Comparison of ENCODE assay signal across 10 cellular contexts in the genomic region with DNA sequence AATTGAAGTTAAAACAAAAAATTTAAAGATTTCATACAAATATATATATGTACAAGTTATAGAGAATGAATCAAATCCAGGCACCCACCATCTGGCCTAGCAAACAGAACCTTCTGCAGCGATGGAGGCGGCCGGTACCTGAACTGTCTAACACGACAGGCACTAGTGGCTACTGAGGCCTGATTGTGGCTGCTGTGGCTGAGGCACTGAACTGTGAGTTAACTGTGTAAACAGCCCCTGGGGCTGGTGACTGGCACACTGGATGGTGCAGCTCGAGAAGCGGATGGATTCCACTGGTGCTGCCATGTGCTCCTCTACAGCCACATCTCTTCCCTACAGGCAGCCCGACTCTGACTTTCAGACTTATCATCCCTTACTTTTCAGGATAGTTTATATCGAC.
DNase-seq lines count a peak whose midpoint lies in the region; ATAC-seq, FAIRE-seq and TF ChIP-seq lines count a peak whose summit lies in the region.
"Had no signal": no experiment of that assay in that cellular context is flagged by ENCODE, and none has a peak within 500 bp of the region (broad histone marks: within the 10 kb centered on the region; RNA-seq: fewer than 3 reads in every experiment).

No MANE protein-coding gene starts in this region.

- H3K27ac ChIP-seq in SJSA1 (peak overlapping the region; percentile 90), endothelial cell of umbilical vein (ENCODE audit: insufficient read depth, low read depth, low read length) (peak overlapping the region; percentile 95), spleen (peak overlapping the region in 7 of 8 donors; percentile 22 to 93 (median 82))

- peaks cover 60% of the 10 kb centered on the region for H3K4me1 ChIP-seq in SJSA1 (replicated peaks)
- peaks cover 68% of the 10 kb centered on the region for H3K4me1 ChIP-seq in endothelial cell of umbilical vein (ENCODE audit: control insufficient read depth, extremely low read depth, insufficient read depth, low read length)
- peaks cover 42 to 100% (median 81%) of the 10 kb centered on the region in 6 donors for H3K4me1 ChIP-seq in spleen

- no peaks in the 10 kb centered on the region for H3K27me3 ChIP-seq in SJSA1 (replicated peaks)
- H3K27me3 ChIP-seq in endothelial cell of umbilical vein (ENCODE audit: control insufficient read depth in 2 of 2, insufficient read depth in 2 of 2, low read length in 2 of 2) = no peaks in the 10 kb centered on the region
- no peaks in the 10 kb centered on the region for H3K27me3 ChIP-seq in spleen (replicated peaks in 1 of 7)

- dilution Hi-C loops in endothelial cell of umbilical vein (cut with MboI; ENCODE audit: extremely low pct_ligation_motif_present, low sequenced_read_pairs) = no loop called here

- H3K27ac Mint-ChIP-seq in activated CD4-positive, alpha-beta T cell treated with anti-CD3 and anti-CD28 coated beads, Interleukin-2, amount 10 ng/mL, durations not matched to agents 7 days and 5 days = peak overlapping the region; percentile 85

- H3K36me3 Mint-ChIP-seq in activated CD4-positive, alpha-beta T cell treated with anti-CD3 and anti-CD28 coated beads, Interleukin-2, amount 10 ng/mL, durations not matched to agents 7 days and 5 days (ENCODE audit: low read depth) = peaks cover 14% of the 10 kb centered on the region

- TF ChIP-seq POLR2A in endothelial cell of umbilical vein (IDR thresholded peaks at IDR 0.05; ENCODE audit: low read depth, low read length) (no peak), spleen (IDR thresholded peaks at IDR 0.05) (no peak)

- H3K36me3 ChIP-seq in SJSA1 = no peaks in the 10 kb centered on the region
- no peaks in the 10 kb centered on the region for H3K36me3 ChIP-seq in endothelial cell of umbilical vein (ENCODE audit: control insufficient read depth in 2 of 2, extremely low read depth in 1 of 2, insufficient read depth in 2 of 2, low read length in 2 of 2)
- H3K36me3 ChIP-seq in spleen = peaks cover 0 to 3% (median 0%) of the 10 kb centered on the region in 6 donors

- peaks cover 73% of the 10 kb centered on the region for H3K4me1 Mint-ChIP-seq in activated CD4-positive, alpha-beta T cell treated with anti-CD3 and anti-CD28 coated beads, Interleukin-2, amount 10 ng/mL, durations not matched to agents 7 days and 5 days

- H3K9me3 Mint-ChIP-seq in activated CD4-positive, alpha-beta T cell treated with anti-CD3 and anti-CD28 coated beads, Interleukin-2, amount 10 ng/mL, durations not matched to agents 7 days and 5 days = no peaks in the 10 kb centered on the region

- TF ChIP-seq CTCF in endothelial cell of umbilical vein (IDR thresholded peaks at IDR 0.05; ENCODE audit: extremely low read depth in 1 of 2, insufficient read depth in 1 of 2, low read depth in 1 of 2, low read length in 2 of 2) (no peak), spleen (IDR thresholded peaks at IDR 0.05 in 8 of 11, conservative IDR thresholded peaks at IDR 0.05 in 3 of 11) (no peak)

- BruUV-seq in endothelial cell of umbilical vein (replicated peaks; lab: Mats Ljungman, UMichigan) = no TSS peak

- H3K4me2 ChIP-seq in endothelial cell of umbilical vein (ENCODE audit: insufficient read depth, low read length) = no peak overlapping the region

- H4K20me1 ChIP-seq in endothelial cell of umbilical vein (replicated peaks; ENCODE audit: control insufficient read depth, extremely low read depth, insufficient read depth, low read length) = no peaks in the 10 kb centered on the region

- no peak overlapping the region for H3K4me3 Mint-ChIP-seq in activated CD4-positive, alpha-beta T cell treated with anti-CD3 and anti-CD28 coated beads, Interleukin-2, amount 10 ng/mL, durations not matched to agents 7 days and 5 days

- peaks cover 69% of the 10 kb centered on the region for H3K79me2 ChIP-seq in endothelial cell of umbilical vein (ENCODE audit: control insufficient read depth, insufficient read depth, low read length)

- CTCF ChIA-PET in activated CD4-positive, alpha-beta T cell treated with anti-CD3 and anti-CD28 coated beads, Interleukin-2, amount 10 ng/mL, durations not matched to agents 7 days and 5 days (lab: Charles Lee) = interaction anchor here (1.1 to 1.6 kb wide), 2 partner anchors 17 to 19 kb away, joined by 3 to 4 read pairs; no protein-coding TSS in a partner anchor
- CTCF ChIA-PET in endothelial cell of umbilical vein (lab: Charles Lee) = interaction anchor here (1.1 to 2.7 kb wide), 6 partner anchors 11 to 76 kb away, joined by 3 to 15 read pairs (median 7); no protein-coding TSS in a partner anchor

- H3K4me3 ChIP-seq in SJSA1 (no peak overlapping the region), endothelial cell of umbilical vein (replicated peaks in 1 of 3; ENCODE audit: insufficient read depth in 1 of 3, low read depth in 1 of 3, low read length in 3 of 3) (no peak overlapping the region), spleen (peak overlapping the region in 1 of 8 donors; percentile 51)

- POLR2A ChIA-PET in activated CD4-positive, alpha-beta T cell treated with anti-CD3 and anti-CD28 coated beads, Interleukin-2, amount 10 ng/mL, durations not matched to agents 7 days and 5 days (lab: Charles Lee) = no interaction called here
- POLR2A ChIA-PET in endothelial cell of umbilical vein (lab: Charles Lee) = no interaction called here

- H3K27me3 Mint-ChIP-seq in activated CD4-positive, alpha-beta T cell treated with anti-CD3 and anti-CD28 coated beads, Interleukin-2, amount 10 ng/mL, durations not matched to agents 7 days and 5 days = no peaks in the 10 kb centered on the region

- WGBS in spleen, 5 donors = 69 to 88% (median 77%) methylated on average over 8 of the region's 8 CpGs

- no peaks in the 10 kb centered on the region for H3K9me1 ChIP-seq in endothelial cell of umbilical vein (replicated peaks; ENCODE audit: control insufficient read depth, extremely low read depth, insufficient read depth, low read length)

- ATAC-seq in GM19395 (IDR thresholded peaks at IDR 0.05; ENCODE audit: unreplicated experiment) (no peak), left colon (no peak)

- FAIRE-seq in endothelial cell of umbilical vein (lab: Jason Lieb, UNC) = no peak

- H3K9me3 ChIP-seq in SJSA1 (replicated peaks) = no peaks in the 10 kb centered on the region
- H3K9me3 ChIP-seq in endothelial cell of umbilical vein (replicated peaks; ENCODE audit: control insufficient read depth, insufficient read depth, low read length) = no peaks in the 10 kb centered on the region
- no peaks in the 10 kb centered on the region for H3K9me3 ChIP-seq in spleen

- no peak for DNase-seq in activated CD4-positive, alpha-beta T cell treated with anti-CD3 and anti-CD28 coated beads, Interleukin-2, amount 10 ng/mL, durations not matched to agents 7 days and 5 days
- DNase-seq in activated CD4-positive, alpha-beta T cell treated with anti-CD3 and anti-CD28 coated beads for 1 hour = no peak
- peak in 1 of 2 experiments; percentile 61 for DNase-seq in SJSA1 (ENCODE audit: low read depth in 1 of 2, low spot score in 2 of 2)
- peak; percentile 26 for DNase-seq in endothelial cell of umbilical vein (ENCODE audit: low read depth, low spot score)
- DNase-seq in spleen = no peak
- DNase-seq in NCI-H2029 (lab: John Stamatoyannopoulos, UW) = no peak
- DNase-seq in left colon = no peak
- DNase-seq: Karpas-422, nucleus accumbens had no signal

- intact Hi-C loops in endothelial cell of umbilical vein (cut with micrococcal nuclease) (no loop called here), spleen (cut with DNase I; ENCODE audit: low total_unique reads) (no loop called here), left colon (cut with DNase I, micrococcal nuclease) (no loop called here)

- H2AFZ ChIP-seq in endothelial cell of umbilical vein (ENCODE audit: low read depth, low read length) = no peak overlapping the region

- H3K9ac ChIP-seq in endothelial cell of umbilical vein (replicated peaks; ENCODE audit: extremely low read depth, insufficient read depth, low read length) = no peak overlapping the region

TF ChIP-seq in endothelial cell of umbilical vein, 7 proteins besides CTCF, POLR2A, EP300 and RAD21:
- TF ChIP-seq JUN (IDR thresholded peaks at IDR 0.05; ENCODE audit: borderline replicate concordance, insufficient read depth, insufficient read length, low read depth) (no peak), POLR2AphosphoS5 (IDR thresholded peaks at IDR 0.05; ENCODE audit: insufficient read depth, low read depth, low read length) (no peak), GATA2 (IDR thresholded peaks at IDR 0.05; ENCODE audit: insufficient read depth, insufficient read length, low read depth, low read length) (no peak)
TF ChIP-seq in endothelial cell of umbilical vein: peak in this region for 0.
